Comparison of ENCODE assay signal across 16 cellular contexts in the genomic region with DNA sequence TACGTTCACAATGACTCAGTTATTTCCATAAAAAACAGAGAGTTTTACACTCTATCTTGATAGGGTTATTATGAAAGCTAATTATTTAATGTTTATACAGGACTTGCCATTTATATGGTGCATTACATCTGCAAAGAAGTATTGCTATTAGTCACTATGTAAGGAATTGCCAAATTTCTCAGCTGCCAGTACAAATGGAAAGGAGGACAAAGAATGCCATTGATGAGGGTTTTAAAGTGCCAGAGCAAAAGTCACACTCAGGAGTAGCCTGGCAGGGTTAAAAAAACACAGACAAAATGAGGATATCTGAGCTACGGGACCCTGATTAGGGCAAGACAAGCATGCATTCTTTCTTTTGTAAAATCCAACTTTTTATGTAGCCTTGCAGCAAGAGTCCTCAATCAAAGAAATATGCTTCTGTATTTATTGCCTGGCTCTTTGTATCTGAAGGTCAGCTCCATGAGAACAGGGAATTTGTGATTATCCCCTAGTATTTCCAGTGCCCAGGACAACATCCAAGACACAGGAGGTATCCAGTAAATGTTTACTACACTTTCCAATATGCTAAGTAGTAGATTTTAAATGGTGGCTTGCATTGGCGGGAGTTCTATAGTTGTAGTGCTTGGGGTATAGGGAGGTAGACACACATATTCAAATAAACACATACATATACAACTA.
A peak's percentile ranks its signal among the peaks of the same experiment; 100 is the strongest.
DNase-seq lines count a peak whose midpoint lies in the region; ATAC-seq lines count a peak whose summit lies in the region.
"Had no signal": no experiment of that assay in that cellular context is flagged by ENCODE, and none has a peak within 500 bp of the region (broad histone marks: within the 10 kb centered on the region; RNA-seq: fewer than 3 reads in every experiment).

No MANE protein-coding gene starts in this region.

- intact Hi-C loops in sciatic nerve (cut with DNase I): no loop called here

- DNase-seq in AG08396 (ENCODE audit: low spot score): peak; percentile 30
- peak; percentile 68 for DNase-seq in LHCN-M2 (ENCODE audit: low read depth)
- DNase-seq in dedifferentiated amniotic fluid mesenchymal stem cell (ENCODE audit: extremely low spot score): peak; percentile 56
- DNase-seq in medulla oblongata (ENCODE audit: extremely low spot score): peak; percentile 79
- DNase-seq in ACHN: no peak
- no peak for DNase-seq in GDM1 (lab: John Stamatoyannopoulos, UW)
- no peak for DNase-seq in sciatic nerve (ENCODE audit: low spot score)
- no peak for DNase-seq in NCI-H2029 (lab: John Stamatoyannopoulos, UW)
- DNase-seq: activated T-cell treated with anti-CD3 and anti-CD28 coated beads, Interleukin-2, amount 50 U/mL, for 1 hour; CD4-positive, CD25-positive, alpha-beta regulatory T cell; H7; heart left ventricle; NCI-H2171; psoas muscle; SIG-M5; tibial artery had no signal

- ATAC-seq in sciatic nerve: no peak
- ATAC-seq: psoas muscle had no signal

- in situ Hi-C loops in ACHN (cut with HindIII; ENCODE audit: low pct_ligation_motif_present, low pct_unique_long_range_greater_than_20kb, low sequenced_read_pairs): no loop called here

Comparison
In these comparisons a context has a peak if more than half of its experiments do, and no peak if none do; other contexts are left out.
1. DNase-seq: peak in AG08396 (single experiment), LHCN-M2 (single experiment), dedifferentiated amniotic fluid mesenchymal stem cell (single experiment) and medulla oblongata (single experiment); none in ACHN (single experiment), GDM1 (single experiment), sciatic nerve (single experiment) and NCI-H2029 (single experiment).